ENCODE assay signal across 9 cellular contexts in the genomic region with DNA sequence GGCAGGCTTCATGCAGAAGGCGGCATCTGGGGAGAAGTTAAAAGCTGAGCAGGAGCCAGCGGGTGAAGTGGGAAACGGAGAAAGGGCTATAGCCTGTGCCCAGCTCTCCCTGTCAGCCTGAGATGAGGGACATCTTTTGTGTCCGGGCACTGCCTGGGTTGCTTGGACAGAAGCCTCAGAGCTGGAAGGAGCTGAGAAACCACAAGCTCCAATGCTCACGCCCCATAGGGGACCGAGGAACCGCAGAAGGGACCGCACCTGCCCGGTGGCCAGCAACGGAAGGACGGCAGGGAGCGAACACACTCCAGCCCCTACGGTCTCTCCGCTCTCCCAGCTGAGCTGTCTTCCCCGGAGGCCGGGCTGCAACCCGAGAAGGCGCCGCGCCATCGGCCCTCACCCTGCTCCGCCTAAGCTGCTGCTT.
DNase-seq lines count a peak whose midpoint lies in the region; ATAC-seq and TF ChIP-seq lines count a peak whose summit lies in the region.
"Had no signal": no experiment of that assay in that cellular context is flagged by ENCODE, and none has a peak within 500 bp of the region (broad histone marks: within the 10 kb centered on the region; RNA-seq: fewer than 3 reads in every experiment).

No MANE protein-coding gene starts in this region.

- ATAC-seq in gastrocnemius medialis (no peak), HG02763 (IDR thresholded peaks at IDR 0.05; ENCODE audit: unreplicated experiment) (no peak)
- ATAC-seq: SK-N-SH treated with all-trans-retinoic acid at 6 μM for 48 hours had no signal

- intact Hi-C loops in gastrocnemius medialis (cut with DNase I; ENCODE audit: low total_unique reads): no loop called here

- no peak for TF ChIP-seq POLR2A in gastrocnemius medialis (IDR thresholded peaks at IDR 0.05)

- peaks cover 4% of the 10 kb centered on the region for H3K4me1 Mint-ChIP-seq in type B pancreatic cell (ENCODE audit: unreplicated experiment)

- H3K4me3 Mint-ChIP-seq in type B pancreatic cell: no peak overlapping the region

- no peak overlapping the region for H3K4me3 ChIP-seq in gastrocnemius medialis

- in situ Hi-C loops in gastrocnemius medialis (cut with MboI; ENCODE audit: low sequenced_read_pairs in 4 of 4): no loop called here

- no peaks in the 10 kb centered on the region for H3K36me3 Mint-ChIP-seq in type B pancreatic cell

- no peaks in the 10 kb centered on the region for H3K4me1 ChIP-seq in gastrocnemius medialis

- no peaks in the 10 kb centered on the region for H3K9me3 Mint-ChIP-seq in type B pancreatic cell

- H3K27me3 ChIP-seq in gastrocnemius medialis: no peaks in the 10 kb centered on the region

- TF ChIP-seq CTCF in type B pancreatic cell (conservative IDR thresholded peaks at IDR 0.05): no peak
- TF ChIP-seq CTCF in gastrocnemius medialis (IDR thresholded peaks at IDR 0.05 in 4 of 5, conservative IDR thresholded peaks at IDR 0.05 in 1 of 5): no peak

- no peak overlapping the region for H3K27ac Mint-ChIP-seq in type B pancreatic cell

- no peaks in the 10 kb centered on the region for H3K36me3 ChIP-seq in gastrocnemius medialis

- no peak overlapping the region for H3K27ac ChIP-seq in gastrocnemius medialis

- DNase-seq in LHCN-M2 (ENCODE audit: low read depth) (peak; percentile 5), ecto neural progenitor cell (ENCODE audit: low spot score) (peak; percentile 68), left kidney (ENCODE audit: low read depth, low spot score) (peak; percentile 84), type B pancreatic cell (ENCODE audit: extremely low spot score, unreplicated experiment) (peak; percentile 71), gastrocnemius medialis (no peak), NCI-H1436 treated with DMSO at 0.1 percent for 48 hours (lab: John Stamatoyannopoulos, UW) (no peak)
- DNase-seq: NCI-H2171 had no signal

- H3K27me3 Mint-ChIP-seq in type B pancreatic cell: peaks cover 3% of the 10 kb centered on the region

- H3K9me3 ChIP-seq in gastrocnemius medialis: no peaks in the 10 kb centered on the region

Comparison
In these comparisons a context has a peak if more than half of its experiments do, and no peak if none do; other contexts are left out.
1. DNase-seq: peak in LHCN-M2 (single experiment), ecto neural progenitor cell (single experiment), left kidney (single experiment) and type B pancreatic cell (single experiment); none in gastrocnemius medialis (0 of 2) and NCI-H1436 treated with DMSO at 0.1 percent for 48 hours (single experiment).